30 cellular contexts compared by ENCODE assay signal in the genomic region with DNA sequence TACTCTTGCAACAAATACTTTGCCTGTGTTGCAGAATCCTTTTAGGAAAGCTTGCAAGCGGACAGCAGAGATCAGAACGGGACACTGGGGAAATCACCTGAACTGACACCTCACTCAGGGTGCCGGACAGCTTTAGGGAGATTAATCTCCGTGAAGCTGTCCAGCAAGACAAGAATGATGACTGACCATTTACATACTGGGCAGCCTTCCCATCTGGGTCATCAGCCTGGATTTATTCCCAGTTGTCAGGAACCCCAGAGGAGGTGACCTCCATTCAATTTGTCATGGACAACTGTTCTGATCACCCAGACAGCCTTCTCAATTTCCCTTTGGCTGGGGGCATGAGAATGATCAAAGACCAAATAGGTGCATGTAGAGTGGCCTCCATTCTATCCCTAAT.
"Had no signal": no experiment of that assay in that cellular context is flagged by ENCODE, and none has a peak within 500 bp of the region (broad histone marks: within the 10 kb centered on the region; RNA-seq: fewer than 3 reads in every experiment).

No MANE protein-coding gene starts in this region.

- H3K4me1 ChIP-seq: SJSA1 had no signal

- H3K27me3 ChIP-seq: brain microvascular endothelial cell, cardiac muscle cell, SJSA1 had no signal

- ATAC-seq: activated naive CD4-positive, alpha-beta T cell treated with anti-CD3 and anti-CD28 coated beads, Interleukin-2, amount 50 U/mL, for 72 hours; activated naive CD8-positive, alpha-beta T cell treated with anti-CD3 and anti-CD28 coated beads, Interleukin-2, amount 50 U/mL, for 24 hours; activated T-cell treated with anti-CD3 and anti-CD28 coated beads, Interleukin-2, amount 50 U/mL, for 4 hours; Panc1; T-cell had no signal

- H3K27me3 Mint-ChIP-seq: activated CD4-positive, alpha-beta memory T cell treated with anti-CD3 and anti-CD28 coated beads for 36 hours; activated CD4-positive, alpha-beta T cell treated with anti-CD3 and anti-CD28 coated beads, Interleukin-2, amount 10 ng/mL, durations not matched to agents 7 days and 5 days; activated naive CD8-positive, alpha-beta T cell treated with anti-CD3 and anti-CD28 coated beads, Interleukin-2, amount 50 U/mL, for 24 hours had no signal

- H3K4me3 ChIP-seq: cardiac muscle cell, SJSA1 had no signal

- H3K9me3 Mint-ChIP-seq: activated CD4-positive, alpha-beta memory T cell treated with anti-CD3 and anti-CD28 coated beads for 36 hours; activated CD4-positive, alpha-beta T cell treated with anti-CD3 and anti-CD28 coated beads, Interleukin-2, amount 10 ng/mL, durations not matched to agents 7 days and 5 days; activated T-cell treated with anti-CD3 and anti-CD28 coated beads, Interleukin-2, amount 50 U/mL, for 4 hours; T-cell had no signal

- DNase-seq: activated CD4-positive, alpha-beta memory T cell treated with anti-CD3 and anti-CD28 coated beads for 36 hours; activated CD4-positive, alpha-beta T cell treated with anti-CD3 and anti-CD28 coated beads, Interleukin-2, amount 10 ng/mL, durations not matched to agents 7 days and 5 days; activated CD4-positive, CD25-positive, alpha-beta regulatory T cell; activated CD8-positive, alpha-beta memory T cell treated with anti-CD3 and anti-CD28 coated beads for 24 hours; activated effector memory CD4-positive, alpha-beta T cell treated with anti-CD3 and anti-CD28 coated beads, Interleukin-2, amount 50 U/mL, for 16 hours; activated naive CD4-positive, alpha-beta T cell treated with Interleukin-2 at 50 U/mL for 16 hours; activated naive CD8-positive, alpha-beta T cell treated with anti-CD3 and anti-CD28 coated beads, Interleukin-2, amount 50 U/mL, for 24 hours; activated T-cell treated with anti-CD3 and anti-CD28 coated beads, Interleukin-2, amount 50 U/mL, for 4 hours; amniotic stem cell; brain microvascular endothelial cell; Karpas-422; NCI-H1048; NCI-H1417; NCI-H1930; NCI-H2171; NCI-H2227 treated with DMSO at 0.1 percent for 48 hours; NCI-H446 treated with DMSO at 0.1 percent for 48 hours; NCI-H524 treated with DMSO at 0.1 percent for 48 hours; NCI-H748 treated with DMSO at 0.1 percent for 48 hours; OCI-M1; Right ventricle myocardium superior; T-cell; T-helper 2 cell; T1000 had no signal

- H3K4me3 Mint-ChIP-seq: activated CD4-positive, alpha-beta memory T cell treated with anti-CD3 and anti-CD28 coated beads for 36 hours; activated CD4-positive, alpha-beta T cell treated with anti-CD3 and anti-CD28 coated beads, Interleukin-2, amount 10 ng/mL, durations not matched to agents 7 days and 5 days; activated naive CD8-positive, alpha-beta T cell treated with anti-CD3 and anti-CD28 coated beads, Interleukin-2, amount 50 U/mL, for 24 hours; activated T-cell treated with anti-CD3 and anti-CD28 coated beads, Interleukin-2, amount 50 U/mL, for 4 hours; T-cell had no signal

- H3K36me3 Mint-ChIP-seq: activated CD4-positive, alpha-beta memory T cell treated with anti-CD3 and anti-CD28 coated beads for 36 hours; T-cell had no signal

- H3K27ac ChIP-seq: brain microvascular endothelial cell, cardiac muscle cell, RWPE1, SJSA1 had no signal

- FAIRE-seq: TTC549 had no signal

- H3K36me3 ChIP-seq: brain microvascular endothelial cell, cardiac muscle cell, SJSA1 had no signal

- H3K9me3 ChIP-seq: SJSA1 had no signal

- H3K27ac Mint-ChIP-seq: activated CD4-positive, alpha-beta memory T cell treated with anti-CD3 and anti-CD28 coated beads for 36 hours; activated CD4-positive, alpha-beta T cell treated with anti-CD3 and anti-CD28 coated beads, Interleukin-2, amount 10 ng/mL, durations not matched to agents 7 days and 5 days; activated naive CD4-positive, alpha-beta T cell treated with anti-CD3 and anti-CD28 coated beads, Interleukin-2, amount 50 U/mL, for 72 hours; activated naive CD8-positive, alpha-beta T cell treated with anti-CD3 and anti-CD28 coated beads, Interleukin-2, amount 50 U/mL, for 24 hours; T-cell had no signal
